In genomic region chr12:113214938-113215400, GRCh38 we compare ENCODE assay signal across 8 cellular contexts. TPM values are rescaled to one million over a fixed set of nuclear protein-coding genes. Genes with fewer than 3 reads are reported as not detected.
DNase-seq lines count a peak whose midpoint lies in the region; ATAC-seq and TF ChIP-seq lines count a peak whose summit lies in the region.

No MANE protein-coding gene starts in this region.

- H3K4me2 ChIP-seq in IMR-90 (ENCODE audit: low read depth, low read length) = peak overlapping the region; percentile 50

- TF ChIP-seq POLR2A in IMR-90 (IDR thresholded peaks at IDR 0.05; ENCODE audit: low read depth, low read length) = no peak
- TF ChIP-seq POLR2A in tibial nerve (IDR thresholded peaks at IDR 0.05) = no peak

- H3K4ac ChIP-seq in IMR-90 (ENCODE audit: low read depth, low read length) = peak overlapping the region; percentile 42; the same call in 1 of the 2 replicates

- H2AK5ac ChIP-seq in IMR-90 (ENCODE audit: low read depth, low read length) = no peak overlapping the region

- H3K9me3 ChIP-seq in IMR-90 (ENCODE audit: control insufficient read depth, insufficient read depth, low read length) = no peaks in the 10 kb centered on the region
- H3K9me3 ChIP-seq in tibial nerve = no peaks in the 10 kb centered on the region

- H3K4me1 ChIP-seq in IMR-90 (ENCODE audit: control insufficient read depth, insufficient read depth, low read length) = peaks cover 3% of the 10 kb centered on the region; the same call in 1 of the 2 replicates
- H3K4me1 ChIP-seq in tibial nerve = peaks cover 0 to 42% (median 20%) of the 10 kb centered on the region in 4 donors

- no peak overlapping the region; the same call in 2 of the 3 replicates for H2BK15ac ChIP-seq in IMR-90 (ENCODE audit: low read depth, low read length)

- H3K9me1 ChIP-seq in IMR-90 (ENCODE audit: insufficient read depth, low read length) = peaks cover 4% of the 10 kb centered on the region

- no peaks in the 10 kb centered on the region for H3K79me1 ChIP-seq in IMR-90 (ENCODE audit: low read depth in 1 of 2, low read length in 2 of 2)

- peak; percentile 97 for DNase-seq in IMR-90
- DNase-seq in activated CD8-positive, alpha-beta T cell treated with anti-CD3 and anti-CD28 coated beads for 36 hours = peak; percentile 23
- DNase-seq in hepatic stellate cell (ENCODE audit: low spot score) = peak; percentile 89
- peak; percentile 73 to 86 for DNase-seq in tibial nerve (ENCODE audit: low spot score in 2 of 2)
- no peak for DNase-seq in NCI-H2227 treated with DMSO at 0.1 percent for 48 hours (lab: John Stamatoyannopoulos, UW)
- no peak for DNase-seq in NCI-H774 (lab: John Stamatoyannopoulos, UW)

- no peak overlapping the region for H3K4me3 Mint-ChIP-seq in activated CD8-positive, alpha-beta T cell treated with anti-CD3 and anti-CD28 coated beads for 36 hours

- no peak overlapping the region for H3K9ac ChIP-seq in IMR-90 (ENCODE audit: low read depth, low read length)

- TF ChIP-seq CTCF in IMR-90 (conservative IDR thresholded peaks at IDR 0.05; ENCODE audit: low read depth, low read length) (no peak), tibial nerve (IDR thresholded peaks at IDR 0.05) (peak in 2 of 5 experiments; percentile 43 to 56)
- no peak for TF ChIP-seq CTCF in activated CD8-positive, alpha-beta T cell treated with anti-CD3 and anti-CD28 coated beads for 36 hours (IDR thresholded peaks at IDR 0.05)

- ATAC-seq in GM19395 (IDR thresholded peaks at IDR 0.05; ENCODE audit: unreplicated experiment) (peak; percentile 61), IMR-90 (ENCODE audit: low read depth) (peak; percentile 94), HG03097 (IDR thresholded peaks at IDR 0.05; ENCODE audit: low FRiP score, unreplicated experiment) (no peak)
- peak; percentile 51 for ATAC-seq in activated CD8-positive, alpha-beta T cell treated with anti-CD3 and anti-CD28 coated beads for 36 hours

- H3K9me3 Mint-ChIP-seq in activated CD8-positive, alpha-beta T cell treated with anti-CD3 and anti-CD28 coated beads for 36 hours = no peaks in the 10 kb centered on the region

- no peak overlapping the region for H3K14ac ChIP-seq in IMR-90 (replicated peaks; ENCODE audit: low read depth, low read length)

- intact Hi-C loops in IMR-90 (cut with micrococcal nuclease) = loop anchor here (2.0 kb wide), 1 partner anchor 18 kb away; no protein-coding TSS in a partner anchor
- intact Hi-C loops in activated CD8-positive, alpha-beta T cell treated with anti-CD3 and anti-CD28 coated beads for 36 hours (cut with micrococcal nuclease) = no loop called here

- peak overlapping the region; percentile 12; the same call in 1 of the 2 replicates for H2BK120ac ChIP-seq in IMR-90 (ENCODE audit: low read depth, low read length)

- H2BK20ac ChIP-seq in IMR-90 (ENCODE audit: low read depth, low read length) = 0 out of 2 replicates have a peak overlapping the region, but pooled peaks have one; percentile 3

- H3K56ac ChIP-seq in IMR-90 (ENCODE audit: extremely low read depth, insufficient read depth, low read length) = no peak overlapping the region

- TF ChIP-seq EP300 in tibial nerve (IDR thresholded peaks at IDR 0.05) = peak; percentile 80 to 95

- H4K8ac ChIP-seq in IMR-90 (ENCODE audit: low read depth in 2 of 2, low read length in 2 of 2) = peak overlapping the region in 1 of 2 experiments; percentile 29; a peak in 2 of 4 replicates

- no peak overlapping the region for H4K5ac ChIP-seq in IMR-90 (ENCODE audit: low read depth, low read length)

- H3K4me1 Mint-ChIP-seq in activated CD8-positive, alpha-beta T cell treated with anti-CD3 and anti-CD28 coated beads for 36 hours (ENCODE audit: low read depth) = peaks cover 30% of the 10 kb centered on the region

- no TSS peak for BruUV-seq in IMR-90 (replicated peaks; lab: Mats Ljungman, UMichigan)

- CTCF ChIA-PET in IMR-90 (lab: Yijun Ruan, JAX) = no interaction called here
- CTCF ChIA-PET in activated CD8-positive, alpha-beta T cell treated with anti-CD3 and anti-CD28 coated beads for 36 hours (lab: Charles Lee) = no interaction called here

- peak overlapping the region; percentile 48; the same call in 1 of the 2 replicates for H3K18ac ChIP-seq in IMR-90 (ENCODE audit: low read depth, low read length)

- H3K27me3 ChIP-seq in IMR-90 (ENCODE audit: control insufficient read depth, insufficient read depth, low read length) (no peaks in the 10 kb centered on the region), tibial nerve (no peaks in the 10 kb centered on the region)

- no peak overlapping the region for H3K27ac Mint-ChIP-seq in activated CD8-positive, alpha-beta T cell treated with anti-CD3 and anti-CD28 coated beads for 36 hours

- H3K36me3 ChIP-seq in IMR-90 (ENCODE audit: control insufficient read depth, insufficient read depth, low read length) (no peaks in the 10 kb centered on the region), tibial nerve (no peaks in the 10 kb centered on the region)

- POLR2A ChIA-PET in IMR-90 (lab: Charles Lee; ENCODE audit: unreplicated experiment) = interaction anchor here (0.6 kb wide), 1 partner anchor 9 kb away, joined by 3 read pairs; no protein-coding TSS in a partner anchor
- POLR2A ChIA-PET in activated CD8-positive, alpha-beta T cell treated with anti-CD3 and anti-CD28 coated beads for 36 hours (lab: Charles Lee) = no interaction called here

- no peaks in the 10 kb centered on the region for H3K36me3 Mint-ChIP-seq in activated CD8-positive, alpha-beta T cell treated with anti-CD3 and anti-CD28 coated beads for 36 hours (ENCODE audit: low read depth)

- no peaks in the 10 kb centered on the region for H3K27me3 Mint-ChIP-seq in activated CD8-positive, alpha-beta T cell treated with anti-CD3 and anti-CD28 coated beads for 36 hours

- WGBS in IMR-90 (ENCODE audit: extremely low coverage in 2 of 2, insufficient read length in 1 of 2), 2 experiments = no CpG with 5 or more reads among the region's 5 CpGs
- WGBS in tibial nerve, 2 donors = 51 to 56% methylated on average over 5 of the region's 5 CpGs

- H2AFZ ChIP-seq in IMR-90 (replicated peaks; ENCODE audit: low read length, poor library complexity) = no peak overlapping the region

- H2BK5ac ChIP-seq in IMR-90 (ENCODE audit: low read depth, low read length, poor library complexity, severe bottlenecking) = peak overlapping the region; percentile 84

- no peak overlapping the region for H3K4me3 ChIP-seq in IMR-90 (ENCODE audit: insufficient read depth, low read depth, low read length)
- H3K4me3 ChIP-seq in tibial nerve = no peak overlapping the region

- peak; percentile 4; the same call in 1 of the 2 replicates for TF ChIP-seq RAD21 in IMR-90 (IDR thresholded peaks at IDR 0.05; ENCODE audit: low read length)

- 0 out of 2 replicates have a peak, but pooled peaks cover 3% of the 10 kb centered on the region for H4K20me1 ChIP-seq in IMR-90 (ENCODE audit: insufficient read depth, low read length)

- dilution Hi-C loops in IMR-90 (cut with HindIII; ENCODE audit: low sequenced_read_pairs, unreplicated experiment) = no loop called here

- no peak overlapping the region for H3K23ac ChIP-seq in IMR-90 (ENCODE audit: low read depth, low read length)

- in situ Hi-C loops in IMR-90 (cut with MboI; ENCODE audit: low sequenced_read_pairs) = no loop called here

- H3K27ac ChIP-seq in IMR-90 (ENCODE audit: insufficient read depth, low read length) = peak overlapping the region; percentile 55; the same call in 1 of the 2 replicates
- peak overlapping the region in 3 of 4 donors; percentile 25 to 73 (median 64) for H3K27ac ChIP-seq in tibial nerve

- no peak overlapping the region for H2AK9ac ChIP-seq in IMR-90 (replicated peaks; ENCODE audit: low read depth, low read length, poor library complexity)

- H4K91ac ChIP-seq in IMR-90 (ENCODE audit: insufficient read depth, low read depth, low read length) = no peak overlapping the region

TF ChIP-seq in IMR-90, 13 proteins besides CTCF, POLR2A, EP300 and RAD21 (continues in another document):
- TF ChIP-seq CHD1 (IDR thresholded peaks at IDR 0.05; ENCODE audit: low read depth, low read length) (no peak), BHLHE40 (IDR thresholded peaks at IDR 0.05; ENCODE audit: low read depth, low read length) (peak; percentile 20; the same call in 1 of the 2 replicates), MAFK (IDR thresholded peaks at IDR 0.05; ENCODE audit: low read depth, low read length) (0 out of 2 replicates have a peak, but pooled peaks have one; percentile 12), ELK1 (IDR thresholded peaks at IDR 0.05; ENCODE audit: borderline replicate concordance, low read depth, low read length) (no peak), NFE2L2 (IDR thresholded peaks at IDR 0.05; ENCODE audit: low read depth, low read length) (no peak; the same call in 1 of the 2 replicates), RCOR1 (IDR thresholded peaks at IDR 0.05; ENCODE audit: insufficient replicate concordance, low read length) (peak; percentile 99)

RNA-seq across cellular contexts. Expression of gene TPCN1, which starts 6.3 kb away (rescaled TPM):
- total RNA-seq in IMR-90 (2012; rRNA removed) (2.0 and 2.5 TPM in 2 replicates), tibial nerve (10 to 100 TPM; 62.7 to 77.6 (median 69.8) TPM)
- 10.4 and 13.2 TPM in 2 replicates for polyA plus RNA-seq in IMR-90 (2012; rRNA removed)
- polyA plus RNA-seq in IMR-90 (2012; cell fraction: cytosol; rRNA removed) = 7.7 and 13.8 TPM in 2 replicates
- polyA plus RNA-seq in IMR-90 (2012; cell fraction: nucleus; rRNA removed; ENCODE audit: low replicate concordance) = 58.1 and 63.1 TPM in 2 replicates
- total RNA-seq in activated CD8-positive, alpha-beta T cell treated with anti-CD3 and anti-CD28 coated beads for 36 hours = 10 to 100 TPM; 29.9 to 33.5 TPM

RNA-seq across cellular contexts. Expression of gene RITA1, which starts 29.4 kb away (rescaled TPM):
- total RNA-seq in IMR-90 (2012; rRNA removed) (14.7 and 15.0 TPM in 2 replicates), tibial nerve (10 to 100 TPM in 3 of 4 donors, 1 to 10 TPM in 1; 8.3 to 27.5 (median 14.1) TPM)
- polyA plus RNA-seq in IMR-90 (2012; rRNA removed) = 14.2 and 15.2 TPM in 2 replicates
- 9.9 and 17.3 TPM in 2 replicates for polyA plus RNA-seq in IMR-90 (2012; cell fraction: cytosol; rRNA removed)
- 7.1 and 9.4 TPM in 2 replicates for polyA plus RNA-seq in IMR-90 (2012; cell fraction: nucleus; rRNA removed; ENCODE audit: low replicate concordance)
- total RNA-seq in activated CD8-positive, alpha-beta T cell treated with anti-CD3 and anti-CD28 coated beads for 36 hours = 10 to 100 TPM; 18.5 to 19.1 TPM

RNA-seq across cellular contexts. Expression of gene DDX54, which starts 29.7 kb away (rescaled TPM):
- total RNA-seq in IMR-90 (2012; rRNA removed) (23.8 and 24.4 TPM in 2 replicates), tibial nerve (100 to 1,000 TPM in 1 of 4 donors, 10 to 100 TPM in 3; 49.4 to 105 (median 83.0) TPM)
- 47.5 and 55.1 TPM in 2 replicates for polyA plus RNA-seq in IMR-90 (2012; rRNA removed)
- 33.5 and 54.5 TPM in 2 replicates for polyA plus RNA-seq in IMR-90 (2012; cell fraction: cytosol; rRNA removed)
- 74.8 and 97.8 TPM in 2 replicates for polyA plus RNA-seq in IMR-90 (2012; cell fraction: nucleus; rRNA removed; ENCODE audit: low replicate concordance)
- total RNA-seq in activated CD8-positive, alpha-beta T cell treated with anti-CD3 and anti-CD28 coated beads for 36 hours = 100 to 1,000 TPM; 112 to 133 TPM

Comparison
In these comparisons a context has a peak if more than half of its experiments do, and no peak if none do; other contexts are left out.
1. DNase-seq: peak in IMR-90 (single experiment), activated CD8-positive, alpha-beta T cell treated with anti-CD3 and anti-CD28 coated beads for 36 hours (single experiment), hepatic stellate cell (single experiment) and tibial nerve (2 of 2); none in NCI-H2227 treated with DMSO at 0.1 percent for 48 hours (single experiment) and NCI-H774 (single experiment).